10 cellular contexts compared by ENCODE assay signal in the genomic region with DNA sequence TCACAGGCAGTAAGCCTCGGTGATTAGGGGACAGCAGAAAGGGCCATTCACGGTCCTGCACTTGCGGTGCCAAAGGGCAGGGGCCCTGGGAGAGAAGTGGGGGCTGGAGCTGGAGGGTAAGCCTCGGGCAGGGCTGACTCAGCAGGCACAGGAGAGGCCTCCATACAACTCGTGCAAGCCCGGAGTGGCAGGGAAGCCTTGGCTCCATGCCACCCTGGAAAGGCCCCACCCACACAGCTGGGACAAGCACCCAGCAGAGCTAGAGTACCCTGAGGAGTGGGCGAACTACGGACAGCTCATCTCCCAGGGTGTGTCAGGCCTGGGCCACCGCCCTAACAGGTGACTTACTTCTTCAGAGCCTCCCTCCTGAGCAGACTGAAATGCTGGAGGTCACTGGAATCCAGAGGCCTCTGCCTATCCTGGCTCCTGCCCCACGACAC. TPM values are rescaled to one million over a fixed set of nuclear protein-coding genes. Genes with fewer than 3 reads are reported as not detected.
A peak's percentile ranks its signal among the peaks of the same experiment; 100 is the strongest.
DNase-seq lines count a peak whose midpoint lies in the region; ATAC-seq, FAIRE-seq and TF ChIP-seq lines count a peak whose summit lies in the region.
"Had no signal": no experiment of that assay in that cellular context is flagged by ENCODE, and none has a peak within 500 bp of the region (broad histone marks: within the 10 kb centered on the region; RNA-seq: fewer than 3 reads in every experiment).

No MANE protein-coding gene starts in this region.

- ATAC-seq in gastrocnemius medialis (peak; percentile 16 to 27), HG02642 (IDR thresholded peaks at IDR 0.05; ENCODE audit: poor library complexity, unreplicated experiment) (no peak), GM18511 (IDR thresholded peaks at IDR 0.05; ENCODE audit: unreplicated experiment) (no peak), HG02571 (IDR thresholded peaks at IDR 0.05; ENCODE audit: unreplicated experiment) (no peak)

- no peak overlapping the region for H3K4me3 ChIP-seq in gastrocnemius medialis

- no peaks in the 10 kb centered on the region for H3K9me3 ChIP-seq in gastrocnemius medialis

- intact Hi-C loops in gastrocnemius medialis (cut with DNase I; ENCODE audit: low total_unique reads) = no loop called here

- FAIRE-seq in RCC 7860 (lab: Jason Lieb, UNC) = no peak
- FAIRE-seq: TTC549 had no signal

- no peak overlapping the region for H3K27ac ChIP-seq in gastrocnemius medialis

- TF ChIP-seq CTCF in gastrocnemius medialis (IDR thresholded peaks at IDR 0.05 in 4 of 5, conservative IDR thresholded peaks at IDR 0.05 in 1 of 5) = no peak

- H3K27me3 ChIP-seq in gastrocnemius medialis = no peaks in the 10 kb centered on the region

- no peaks in the 10 kb centered on the region for H3K36me3 ChIP-seq in gastrocnemius medialis

- no peaks in the 10 kb centered on the region for H3K4me1 ChIP-seq in gastrocnemius medialis

- in situ Hi-C loops in gastrocnemius medialis (cut with MboI; ENCODE audit: low sequenced_read_pairs in 4 of 4) = no loop called here

- DNase-seq in GOT3 (lab: John Stamatoyannopoulos, UW) = peak; percentile 37
- DNase-seq in RCC 7860 (ENCODE audit: low spot score) = peak; percentile 54
- DNase-seq in fibroblast of the conjunctiva (ENCODE audit: low read depth) = peak; percentile 47
- DNase-seq in gastrocnemius medialis = no peak
- no peak for DNase-seq in cerebellar nuclear complex (lab: John Stamatoyannopoulos, UW)
- DNase-seq: NCI-H146 had no signal

- TF ChIP-seq POLR2A in gastrocnemius medialis (IDR thresholded peaks at IDR 0.05) = no peak

RNA-seq across cellular contexts. Expression of a gene that starts 5.6 kb away (rescaled TPM):
- total RNA-seq in gastrocnemius medialis = 10 to 100 TPM; 32.0 to 78.1 (median 48.6) TPM

RNA-seq across cellular contexts. Expression of a gene that starts 7.5 kb away (rescaled TPM):
- total RNA-seq in gastrocnemius medialis = not detected

Comparison
In these comparisons a context has a peak if more than half of its experiments do, and no peak if none do; other contexts are left out.
1. DNase-seq: peak in GOT3 (single experiment), RCC 7860 (single experiment) and fibroblast of the conjunctiva (single experiment); none in gastrocnemius medialis (0 of 2) and cerebellar nuclear complex (0 of 2).
2. ATAC-seq: peak in gastrocnemius medialis (2 of 2); none in HG02642 (single experiment), GM18511 (single experiment) and HG02571 (single experiment).